1 cellular context compared by ENCODE assay signal in genomic region chr1:109094377-109094803, GRCh38.
TF ChIP-seq lines count a peak whose summit lies in the region.

No MANE protein-coding gene starts in this region.

TF ChIP-seq in HEK293, 187 proteins besides CTCF, POLR2A, EP300 and RAD21 (continued from another document and continues in another):
- no peak for TF ChIP-seq ZBTB49 (tag by site-specific recombination; IDR thresholded peaks at IDR 0.05; ENCODE audit: low read depth)
- TF ChIP-seq ZNF24 (tag by site-specific recombination; IDR thresholded peaks at IDR 0.05): peak; percentile 63
- TF ChIP-seq ZNF473 (tag by site-specific recombination; IDR thresholded peaks at IDR 0.05): no peak
- TF ChIP-seq ZBTB44 (tag by site-specific recombination; IDR thresholded peaks at IDR 0.05): peak; percentile 35; the same call in 1 of the 2 replicates
- TF ChIP-seq ZNF280C (tag by site-specific recombination; IDR thresholded peaks at IDR 0.05): no peak
- TF ChIP-seq ZFP69B (tag by site-specific recombination; IDR thresholded peaks at IDR 0.05): 0 out of 2 replicates have a peak, but pooled peaks have one; percentile 26
- TF ChIP-seq ZNF571 (tag by site-specific recombination; IDR thresholded peaks at IDR 0.05): no peak
- peak; percentile 61; the same call in 1 of the 2 replicates for TF ChIP-seq ZNF660 (tag by site-specific recombination; IDR thresholded peaks at IDR 0.05)
- TF ChIP-seq ZNF639 (tag by site-specific recombination; IDR thresholded peaks at IDR 0.05): 0 out of 2 replicates have a peak, but pooled peaks have one; percentile 20
- TF ChIP-seq ZFHX2 (tag by site-specific recombination; conservative IDR thresholded peaks at IDR 0.05): no peak
- peak; percentile 52; the same call in 1 of the 2 replicates for TF ChIP-seq KLF10 (tag by site-specific recombination; IDR thresholded peaks at IDR 0.05)
- 0 out of 2 replicates have a peak, but pooled peaks have one; percentile 41 for TF ChIP-seq ZNF692 (tag by site-specific recombination; IDR thresholded peaks at IDR 0.05)
- TF ChIP-seq ZNF677 (tag by site-specific recombination; IDR thresholded peaks at IDR 0.05): no peak
- TF ChIP-seq ZNF112 (tag by site-specific recombination; IDR thresholded peaks at IDR 0.05): no peak
- no peak for TF ChIP-seq HOXC10 (CRISPR knock-in tag; IDR thresholded peaks at IDR 0.05)
- TF ChIP-seq ZNF600 (tag by site-specific recombination; IDR thresholded peaks at IDR 0.05): peak; percentile 90
- 0 out of 2 replicates have a peak, but pooled peaks have one; percentile 17 for TF ChIP-seq ZNF239 (tag by site-specific recombination; IDR thresholded peaks at IDR 0.05)
- TF ChIP-seq KLF8 (tag by site-specific recombination; IDR thresholded peaks at IDR 0.05): 0 out of 2 replicates have a peak, but pooled peaks have one; percentile 12
- TF ChIP-seq MZF1 (tag by site-specific recombination; IDR thresholded peaks at IDR 0.05; ENCODE audit: borderline replicate concordance): no peak
- TF ChIP-seq HOXA7 (CRISPR knock-in tag; IDR thresholded peaks at IDR 0.05; ENCODE audit: borderline replicate concordance): no peak
- 0 out of 2 replicates have a peak, but pooled peaks have one; percentile 3 for TF ChIP-seq ZNF654 (tag by site-specific recombination; IDR thresholded peaks at IDR 0.05; ENCODE audit: low read depth)
- TF ChIP-seq PRDM10 (tag by site-specific recombination; IDR thresholded peaks at IDR 0.05): peak; percentile 82
- TF ChIP-seq ZNF518A (tag by site-specific recombination; conservative IDR thresholded peaks at IDR 0.05; ENCODE audit: low read depth): no peak
- TF ChIP-seq SCRT2 (tag by site-specific recombination; IDR thresholded peaks at IDR 0.05): peak; percentile 98
- TF ChIP-seq ZNF266 (tag by site-specific recombination; IDR thresholded peaks at IDR 0.05; ENCODE audit: low read depth): no peak
- TF ChIP-seq ZNF184 (tag by site-specific recombination; IDR thresholded peaks at IDR 0.05): 0 out of 2 replicates have a peak, but pooled peaks have one; percentile 19
- TF ChIP-seq SP3 (tag by site-specific recombination; IDR thresholded peaks at IDR 0.05): 0 out of 2 replicates have a peak, but pooled peaks have one; percentile 4
- no peak for TF ChIP-seq ZNF324 (tag by site-specific recombination; IDR thresholded peaks at IDR 0.05)
- TF ChIP-seq ZBTB7A (tag by site-specific recombination; IDR thresholded peaks at IDR 0.05; ENCODE audit: low read depth): no peak
- TF ChIP-seq ZNF335 (tag by site-specific recombination; conservative IDR thresholded peaks at IDR 0.05): peak; percentile 27; the same call in 1 of the 2 replicates
- no peak for TF ChIP-seq ZNF561 (tag by site-specific recombination; IDR thresholded peaks at IDR 0.05; ENCODE audit: borderline replicate concordance)
- no peak for TF ChIP-seq ZNF596 (tag by site-specific recombination; IDR thresholded peaks at IDR 0.05)
- TF ChIP-seq BCL11A (tag by site-specific recombination; IDR thresholded peaks at IDR 0.05; ENCODE audit: low read depth): 0 out of 2 replicates have a peak, but pooled peaks have one; percentile 50
- peak; percentile 65 for TF ChIP-seq ZNF629 (tag by site-specific recombination; IDR thresholded peaks at IDR 0.05)
- no peak for TF ChIP-seq TCF7L2 (IDR thresholded peaks at IDR 0.05; ENCODE audit: borderline replicate concordance, low read depth, low read length)
- TF ChIP-seq ZNF514 (tag by site-specific recombination; IDR thresholded peaks at IDR 0.05): no peak
- TF ChIP-seq ZBTB48 (tag by site-specific recombination; IDR thresholded peaks at IDR 0.05): peak; percentile 82
- no peak for TF ChIP-seq ZNF132 (tag by site-specific recombination; IDR thresholded peaks at IDR 0.05; ENCODE audit: borderline replicate concordance)
- no peak for TF ChIP-seq IKZF3 (tag by site-specific recombination; IDR thresholded peaks at IDR 0.05)
- TF ChIP-seq ZIC2 (tag by site-specific recombination; IDR thresholded peaks at IDR 0.05): no peak
